ENCODE assay signal across 18 cellular contexts in genomic region chr11:791658-792534, GRCh38. TPM values are rescaled to one million over a fixed set of nuclear protein-coding genes. Genes with fewer than 3 reads are reported as not detected.
DNase-seq lines count a peak whose midpoint lies in the region; ATAC-seq, FAIRE-seq and TF ChIP-seq lines count a peak whose summit lies in the region.
"Had no signal": no experiment of that assay in that cellular context is flagged by ENCODE, and none has a peak within 500 bp of the region (broad histone marks: within the 10 kb centered on the region; RNA-seq: fewer than 3 reads in every experiment).

No MANE protein-coding gene starts in this region.

- peaks cover 3% of the 10 kb centered on the region for H3K9me1 ChIP-seq in K562 (ENCODE audit: control insufficient read depth, insufficient read depth, low read length)

- no peak for ATAC-seq in K562
- ATAC-seq in pancreas: no peak

- H3K9ac ChIP-seq in K562 (ENCODE audit: insufficient read depth in 1 of 2, low read depth in 2 of 2, low read length in 2 of 2): no peak overlapping the region; a peak in 1 of 4 replicates

- TF ChIP-seq EP300 in K562 (IDR thresholded peaks at IDR 0.05; ENCODE audit: low read length) (no peak), esophagus muscularis mucosa (IDR thresholded peaks at IDR 0.05) (no peak)

- no peak overlapping the region for H3K27ac ChIP-seq in breast epithelium
- no peak overlapping the region for H3K27ac ChIP-seq in HEK293 (ENCODE audit: extremely low read depth, low read depth, low read length)
- no peak overlapping the region for H3K27ac ChIP-seq in K562 (ENCODE audit: extremely low read depth, low read depth, low read length)
- no peak overlapping the region for H3K27ac ChIP-seq in pancreas
- H3K27ac ChIP-seq in esophagus muscularis mucosa (replicated peaks in 1 of 4): no peak overlapping the region

- in situ Hi-C loops in K562 (cut with MboI): no loop called here

- no peak for TF ChIP-seq CTCF in MCF 10A (IDR thresholded peaks at IDR 0.05; ENCODE audit: unreplicated experiment)
- TF ChIP-seq CTCF in breast epithelium (IDR thresholded peaks at IDR 0.05): no peak
- no peak for TF ChIP-seq CTCF in HEK293 (tag by site-specific recombination; IDR thresholded peaks at IDR 0.05)
- TF ChIP-seq CTCF in K562 (IDR thresholded peaks at IDR 0.05 in 2 of 3, conservative IDR thresholded peaks at IDR 0.05 in 1 of 3; ENCODE audit: insufficient read depth in 2 of 3, low read depth in 1 of 3, low read length in 3 of 3): no peak
- TF ChIP-seq CTCF in pancreas (IDR thresholded peaks at IDR 0.05): no peak
- no peak for TF ChIP-seq CTCF in esophagus muscularis mucosa (IDR thresholded peaks at IDR 0.05)

- H3K27me3 ChIP-seq in breast epithelium (peaks cover 0 to 11% of the 10 kb centered on the region in 2 donors), K562 (ENCODE audit: control insufficient read depth in 2 of 2, insufficient read depth in 2 of 2, low read length in 2 of 2) (no peaks in the 10 kb centered on the region), pancreas (no peaks in the 10 kb centered on the region), esophagus muscularis mucosa (peaks cover 0 to 42% (median 12%) of the 10 kb centered on the region in 4 donors)

- H3K79me2 ChIP-seq in K562 (ENCODE audit: control insufficient read depth, insufficient read depth, low read length): peaks cover 17% of the 10 kb centered on the region

- FAIRE-seq in K562 (lab: Jason Lieb, UNC) (no peak), pancreas (lab: Jason Lieb, UNC) (no peak)
- FAIRE-seq: D721Med, H1, HTR-8/SVneo had no signal

- CTCF ChIA-PET in MCF 10A (lab: Yijun Ruan, JAX) (interaction anchor here (0.7 kb wide), 1 partner anchor 69 kb away, joined by 3 read pairs; no protein-coding TSS in a partner anchor), HEK293 (lab: Yijun Ruan, JAX) (no interaction called here), K562 (lab: Yijun Ruan, JAX; ENCODE audit: low intra/inter-chr PET ratio) (no interaction called here)

- H3K36me3 ChIP-seq in breast epithelium: no peaks in the 10 kb centered on the region
- H3K36me3 ChIP-seq in HEK293 (ENCODE audit: control insufficient read depth in 2 of 2, insufficient read depth in 1 of 2, low read length in 2 of 2): peaks cover 0 to 33% of the 10 kb centered on the region in 2 experiments; a peak in 1 of 3 replicates
- H3K36me3 ChIP-seq in K562 (ENCODE audit: control insufficient read depth, insufficient read depth, low read length): peaks cover 31% of the 10 kb centered on the region; the same call in 1 of the 3 replicates
- H3K36me3 ChIP-seq in pancreas: peaks cover 0 to 14% (median 4%) of the 10 kb centered on the region in 3 donors
- peaks cover 0 to 28% (median 25%) of the 10 kb centered on the region in 4 donors for H3K36me3 ChIP-seq in esophagus muscularis mucosa

- DNase-seq in MCF 10A (ENCODE audit: unreplicated experiment) (no peak), breast epithelium (ENCODE audit: low spot score in 2 of 2) (no peak), K562 (ENCODE audit: extremely low read depth in 1 of 4, low spot score in 3 of 4) (no peak), pancreas (peak in 4 of 6 donors; percentile 17 to 83 (median 60)), cerebellar cortex (ENCODE audit: low spot score) (no peak), NCI-H1417 treated with DMSO at 0.1 percent for 48 hours (lab: John Stamatoyannopoulos, UW) (no peak), esophagus muscularis mucosa (ENCODE audit: extremely low spot score) (no peak)
- DNase-seq: ACHN; CD4-positive, alpha-beta memory T cell; DMS153; GF-D8; HFFc6 had no signal

- H3K27ac Mint-ChIP-seq in MCF 10A (ENCODE audit: low read depth, unreplicated experiment): no peak overlapping the region
- H3K27ac Mint-ChIP-seq: CD4-positive, alpha-beta memory T cell had no signal

- no peaks in the 10 kb centered on the region for H3K9me3 Mint-ChIP-seq in MCF 10A (ENCODE audit: unreplicated experiment)
- H3K9me3 Mint-ChIP-seq: HFFc6 had no signal

- BruUV-seq in MCF 10A (replicated peaks; lab: Mats Ljungman, UMichigan) (TSS peak; percentile 23), K562 (replicated peaks; lab: Mats Ljungman, UMichigan) (no TSS peak)

- no peaks in the 10 kb centered on the region for H4K20me1 ChIP-seq in K562 (replicated peaks; ENCODE audit: control insufficient read depth, insufficient read depth, low read length)

- TF ChIP-seq POLR2A in breast epithelium (IDR thresholded peaks at IDR 0.05): no peak
- no peak for TF ChIP-seq POLR2A in K562 (conservative IDR thresholded peaks at IDR 0.05)
- no peak for TF ChIP-seq POLR2A in esophagus muscularis mucosa (IDR thresholded peaks at IDR 0.05; ENCODE audit: low read depth)

- H3K9me3 ChIP-seq in breast epithelium: no peaks in the 10 kb centered on the region
- H3K9me3 ChIP-seq in HEK293 (ENCODE audit: control insufficient read depth, insufficient read depth, low read depth, low read length): no peaks in the 10 kb centered on the region
- no peaks in the 10 kb centered on the region for H3K9me3 ChIP-seq in K562 (replicated peaks; ENCODE audit: control insufficient read depth, insufficient read depth, low read depth, low read length)
- H3K9me3 ChIP-seq in pancreas: no peaks in the 10 kb centered on the region
- H3K9me3 ChIP-seq in esophagus muscularis mucosa: no peaks in the 10 kb centered on the region
- H3K9me3 ChIP-seq: HAP-1 had no signal

- no peak overlapping the region for H2AFZ ChIP-seq in K562 (ENCODE audit: low read depth, low read length)

- no peak for TF ChIP-seq RAD21 in K562 (CRISPR knock-in tag; conservative IDR thresholded peaks at IDR 0.05 in 1 of 2, IDR thresholded peaks at IDR 0.05 in 1 of 2)

- intact Hi-C loops in MCF 10A (cut with micrococcal nuclease) (no loop called here), breast epithelium (cut with DNase I; ENCODE audit: low total_unique reads) (loop anchor here (1.0 kb wide), 1 partner anchor 24 kb away; no protein-coding TSS in a partner anchor), K562 (cut with micrococcal nuclease) (loop anchor here (10.0 kb wide), 1 partner anchor 227 kb away; the partner anchor contains the start of genes LMNTD2 and RASSF7), pancreas (cut with DNase I) (no loop called here), esophagus muscularis mucosa (cut with DNase I) (no loop called here)

- no peak overlapping the region for H3K4me3 ChIP-seq in breast epithelium
- no peak overlapping the region for H3K4me3 ChIP-seq in HEK293 (ENCODE audit: low read depth, low read length)
- no peak overlapping the region for H3K4me3 ChIP-seq in K562
- no peak overlapping the region for H3K4me3 ChIP-seq in pancreas
- no peak overlapping the region for H3K4me3 ChIP-seq in esophagus muscularis mucosa
- H3K4me3 ChIP-seq: HAP-1 had no signal

- WGBS in K562 (ENCODE audit: insufficient coverage, low coverage, missing lambda C conversion rate): 92% methylated on average over 33 of the region's 49 CpGs
- WGBS in pancreas, 2 donors: 87 to 92% methylated on average over 46 to 48 of the region's 49 CpGs
- 87% methylated on average over 23 of the region's 49 CpGs for WGBS in esophagus muscularis mucosa

- H3K4me2 ChIP-seq in K562 (ENCODE audit: insufficient read depth, low read length): no peak overlapping the region

- no peak overlapping the region for H3K4me3 Mint-ChIP-seq in MCF 10A (ENCODE audit: unreplicated experiment)

- H3K4me1 Mint-ChIP-seq in MCF 10A (ENCODE audit: insufficient read depth, unreplicated experiment): no peaks in the 10 kb centered on the region

- H3K36me3 Mint-ChIP-seq in MCF 10A (ENCODE audit: insufficient read depth, unreplicated experiment): peaks cover 26% of the 10 kb centered on the region

- no peaks in the 10 kb centered on the region for H3K27me3 Mint-ChIP-seq in MCF 10A (ENCODE audit: insufficient read depth, unreplicated experiment)
- H3K27me3 Mint-ChIP-seq: CD4-positive, alpha-beta memory T cell had no signal

- H3K4me1 ChIP-seq in breast epithelium: peaks cover 9 to 10% of the 10 kb centered on the region in 2 donors
- peaks cover 6% of the 10 kb centered on the region for H3K4me1 ChIP-seq in HEK293 (ENCODE audit: control insufficient read depth, insufficient read depth, low read length)
- H3K4me1 ChIP-seq in K562 (replicated peaks in 1 of 2; ENCODE audit: control insufficient read depth in 2 of 2, insufficient read depth in 2 of 2, low read length in 2 of 2): peaks cover 7 to 89% of the 10 kb centered on the region in 2 experiments
- peaks cover 5 to 11% (median 7%) of the 10 kb centered on the region in 3 donors for H3K4me1 ChIP-seq in pancreas
- H3K4me1 ChIP-seq in esophagus muscularis mucosa: peaks cover 23 to 48% (median 35%) of the 10 kb centered on the region in 4 donors

- POLR2A ChIA-PET in MCF 10A (lab: Yijun Ruan, JAX): interaction anchor here (0.6 to 1.1 kb wide), 2 partner anchors 42 to 45 kb away, joined by 3 read pairs; partner anchors contain the start of gene TALDO1
- POLR2A ChIA-PET in HEK293 (lab: Yijun Ruan, JAX): interaction anchor here (2.2 kb wide), 1 partner anchor 27 kb away, joined by 9 read pairs; the partner anchor contains the start of gene PNPLA2
- POLR2A ChIA-PET in K562 (lab: Yijun Ruan, JAX): interaction anchor here (0.7 to 0.9 kb wide), 2 partner anchors 9 to 21 kb away, joined by 4 to 5 read pairs; no protein-coding TSS in a partner anchor

RNA-seq across cellular contexts. Expression of gene CEND1, which starts 2.0 kb away (rescaled TPM):
- total RNA-seq in MCF 10A (2022): not detected in 2 replicates
- not detected for total RNA-seq in breast epithelium
- not detected in 2 replicates for total RNA-seq in K562 (2011; cell fraction: chromatin; rRNA removed; ENCODE audit: low replicate concordance)
- not detected in 2 replicates for total RNA-seq in K562 (2011; cell fraction: nucleolus; rRNA removed)
- not detected in 2 replicates for total RNA-seq in K562 (2011; cell fraction: nucleoplasm; rRNA removed)
- total RNA-seq in K562 (2014; rRNA removed): 0.18 and 0.73 TPM in 2 replicates
- not detected in 2 replicates for total RNA-seq in K562 (2014; rRNA removed; fragmentation: Illumina TruSeq; extraction: Trizol)
- not detected in 2 replicates for total RNA-seq in K562 (2015; rRNA removed; fragmentation: Illumina TruSeq; extraction: Trizol)
- 0.16 and 0.63 TPM in 2 replicates for total RNA-seq in K562 (2021)
- polyA plus RNA-seq in K562 (2011; rRNA removed): not detected in 2 replicates
- 0.06 TPM in 1 of 2 replicates, not detected in the other for polyA plus RNA-seq in K562 (2011; cell fraction: cytosol; rRNA removed)
- polyA plus RNA-seq in K562 (2011; cell fraction: nucleus; rRNA removed): not detected in 2 replicates
- 0.28 and 0.31 TPM in 2 replicates for polyA plus RNA-seq in K562 (2012)
- polyA plus RNA-seq in K562 (2014; fragmentation: Illumina TruSeq; extraction: Trizol): 0.13 and 0.24 TPM in 2 replicates
- polyA plus RNA-seq in K562 (2014; fragmentation: Nextera tagmentation; extraction: Ambion mirVana): not detected
- 1.2 TPM in 1 of 2 replicates, not detected in the other for polyA plus RNA-seq in K562 (2014; rRNA removed)
- not detected in 2 replicates for polyA minus RNA-seq in K562 (2011; rRNA and poly(A)+ RNA removed)
- polyA minus RNA-seq in K562 (2011; cell fraction: cytosol; rRNA and poly(A)+ RNA removed): not detected in 2 replicates
- not detected in 2 replicates for polyA minus RNA-seq in K562 (2011; cell fraction: nucleus; rRNA and poly(A)+ RNA removed)
- total RNA-seq in pancreas: under 1 TPM in 1 of 6 donors, not detected in 5; 0.12 TPM
- polyA plus RNA-seq in pancreas: under 1 TPM; 0.27 to 0.42 TPM
- 1 to 10 TPM in 3 of 4 donors, under 1 TPM in 1; 0.42 to 3.3 (median 2.6) TPM for total RNA-seq in esophagus muscularis mucosa
- total RNA-seq: A172 had no signal
- polyA plus RNA-seq: CD4-positive, alpha-beta memory T cell had no signal

RNA-seq across cellular contexts. Expression of gene SLC25A22, which starts 6.2 kb away (rescaled TPM):
- total RNA-seq in MCF 10A (2022) (34.0 and 36.5 TPM in 2 replicates), breast epithelium (10 to 100 TPM in 1 of 3 donors, 1 to 10 TPM in 2; 2.7 to 11.5 (median 4.7) TPM), K562 (2014; rRNA removed) (17.0 and 21.5 TPM in 2 replicates), K562 (2014; rRNA removed; fragmentation: Illumina TruSeq; extraction: Trizol) (2.5 and 3.0 TPM in 2 replicates), K562 (2015; rRNA removed; fragmentation: Illumina TruSeq; extraction: Trizol) (11.4 and 11.8 TPM in 2 replicates), K562 (2021) (54.7 and 55.4 TPM in 2 replicates), pancreas (10 to 100 TPM; 32.2 to 84.0 (median 41.8) TPM), esophagus muscularis mucosa (10 to 100 TPM in 1 of 4 donors, 1 to 10 TPM in 3; 5.0 to 11.0 (median 9.5) TPM)
- 18.6 and 84.0 TPM in 2 replicates for total RNA-seq in K562 (2011; cell fraction: chromatin; rRNA removed; ENCODE audit: low replicate concordance)
- total RNA-seq in K562 (2011; cell fraction: nucleolus; rRNA removed): 75.0 and 76.5 TPM in 2 replicates
- 35.6 and 39.5 TPM in 2 replicates for total RNA-seq in K562 (2011; cell fraction: nucleoplasm; rRNA removed)
- polyA plus RNA-seq in K562 (2011; rRNA removed) (9.3 and 32.2 TPM in 2 replicates), K562 (2014; fragmentation: Illumina TruSeq; extraction: Trizol) (15.0 and 37.3 TPM in 2 replicates), K562 (2014; fragmentation: Nextera tagmentation; extraction: Ambion mirVana) (under 1 TPM; 0.41 to 0.44 TPM), K562 (2014; rRNA removed) (30.0 and 32.8 TPM in 2 replicates), pancreas (10 to 100 TPM; 40.4 to 45.5 TPM)
- 10.7 and 26.2 TPM in 2 replicates for polyA plus RNA-seq in K562 (2011; cell fraction: cytosol; rRNA removed)
- 46.7 and 86.6 TPM in 2 replicates for polyA plus RNA-seq in K562 (2011; cell fraction: nucleus; rRNA removed)
- polyA plus RNA-seq in K562 (2012): 25.7 and 28.8 TPM in 2 replicates
- 6.1 and 7.3 TPM in 2 replicates for polyA minus RNA-seq in K562 (2011; rRNA and poly(A)+ RNA removed)
- polyA minus RNA-seq in K562 (2011; cell fraction: cytosol; rRNA and poly(A)+ RNA removed): 19.8 and 31.9 TPM in 2 replicates
- polyA minus RNA-seq in K562 (2011; cell fraction: nucleus; rRNA and poly(A)+ RNA removed): 14.7 and 16.0 TPM in 2 replicates

RNA-seq across cellular contexts. Expression of gene PIDD1, which starts 13.1 kb away (rescaled TPM):
- 15.8 and 22.1 TPM in 2 replicates for total RNA-seq in MCF 10A (2022)
- 10 to 100 TPM; 10.2 to 17.3 (median 16.7) TPM for total RNA-seq in breast epithelium
- total RNA-seq in K562 (2011; cell fraction: chromatin; rRNA removed; ENCODE audit: low replicate concordance): 31.9 and 139 TPM in 2 replicates
- total RNA-seq in K562 (2011; cell fraction: nucleolus; rRNA removed): 157 and 166 TPM in 2 replicates
- total RNA-seq in K562 (2011; cell fraction: nucleoplasm; rRNA removed): 58.5 and 69.8 TPM in 2 replicates
- total RNA-seq in K562 (2014; rRNA removed): 13.2 and 18.7 TPM in 2 replicates
- total RNA-seq in K562 (2014; rRNA removed; fragmentation: Illumina TruSeq; extraction: Trizol): 0.95 and 1.0 TPM in 2 replicates
- 7.3 and 7.6 TPM in 2 replicates for total RNA-seq in K562 (2015; rRNA removed; fragmentation: Illumina TruSeq; extraction: Trizol)
- total RNA-seq in K562 (2021): 31.3 and 32.1 TPM in 2 replicates
- 8.5 and 20.7 TPM in 2 replicates for polyA plus RNA-seq in K562 (2011; rRNA removed)
- polyA plus RNA-seq in K562 (2011; cell fraction: cytosol; rRNA removed): 13.4 and 29.0 TPM in 2 replicates
- polyA plus RNA-seq in K562 (2011; cell fraction: nucleus; rRNA removed): 284 and 380 TPM in 2 replicates
- polyA plus RNA-seq in K562 (2012): 20.6 and 37.0 TPM in 2 replicates
- 3.0 and 11.1 TPM in 2 replicates for polyA plus RNA-seq in K562 (2014; fragmentation: Illumina TruSeq; extraction: Trizol)
- under 1 TPM; 0.32 to 0.36 TPM for polyA plus RNA-seq in K562 (2014; fragmentation: Nextera tagmentation; extraction: Ambion mirVana)
- polyA plus RNA-seq in K562 (2014; rRNA removed): 47.5 and 52.7 TPM in 2 replicates
- 2.6 and 3.2 TPM in 2 replicates for polyA minus RNA-seq in K562 (2011; rRNA and poly(A)+ RNA removed)
- 11.4 and 11.9 TPM in 2 replicates for polyA minus RNA-seq in K562 (2011; cell fraction: cytosol; rRNA and poly(A)+ RNA removed)
- polyA minus RNA-seq in K562 (2011; cell fraction: nucleus; rRNA and poly(A)+ RNA removed): 53.5 and 55.9 TPM in 2 replicates
- 10 to 100 TPM in 1 of 6 donors, 1 to 10 TPM in 5; 6.3 to 12.9 (median 8.7) TPM for total RNA-seq in pancreas
- 10 to 100 TPM; 53.1 to 70.9 TPM for polyA plus RNA-seq in pancreas
- total RNA-seq in esophagus muscularis mucosa: 10 to 100 TPM in 2 of 4 donors, 1 to 10 TPM in 2; 5.3 to 18.7 (median 9.6) TPM

RNA-seq across cellular contexts. Expression of gene GATD1, which starts 14.6 kb away (rescaled TPM):
- total RNA-seq in MCF 10A (2022) (54.6 and 67.7 TPM in 2 replicates), breast epithelium (10 to 100 TPM in 2 of 3 donors, 1 to 10 TPM in 1; 9.9 to 17.4 (median 16.4) TPM), K562 (2014; rRNA removed) (50.8 and 50.9 TPM in 2 replicates), K562 (2014; rRNA removed; fragmentation: Illumina TruSeq; extraction: Trizol) (13.5 and 17.1 TPM in 2 replicates), K562 (2015; rRNA removed; fragmentation: Illumina TruSeq; extraction: Trizol) (45.4 and 49.5 TPM in 2 replicates), K562 (2021) (105 and 118 TPM in 2 replicates), pancreas (10 to 100 TPM; 13.6 to 28.9 (median 18.1) TPM), esophagus muscularis mucosa (10 to 100 TPM; 24.0 to 37.7 (median 28.9) TPM)
- total RNA-seq in K562 (2011; cell fraction: chromatin; rRNA removed; ENCODE audit: low replicate concordance): 140 and 450 TPM in 2 replicates
- 336 and 342 TPM in 2 replicates for total RNA-seq in K562 (2011; cell fraction: nucleolus; rRNA removed)
- total RNA-seq in K562 (2011; cell fraction: nucleoplasm; rRNA removed): 156 and 178 TPM in 2 replicates
- polyA plus RNA-seq in K562 (2011; rRNA removed) (35.8 and 58.6 TPM in 2 replicates), K562 (2014; fragmentation: Illumina TruSeq; extraction: Trizol) (36.9 and 78.5 TPM in 2 replicates), K562 (2014; fragmentation: Nextera tagmentation; extraction: Ambion mirVana) (1 to 10 TPM; 2.8 to 3.3 TPM), K562 (2014; rRNA removed) (144 TPM in 2 replicates), pancreas (10 to 100 TPM; 27.9 to 43.2 TPM)
- 47.9 and 104 TPM in 2 replicates for polyA plus RNA-seq in K562 (2011; cell fraction: cytosol; rRNA removed)
- 263 and 504 TPM in 2 replicates for polyA plus RNA-seq in K562 (2011; cell fraction: nucleus; rRNA removed)
- polyA plus RNA-seq in K562 (2012): 53.2 and 84.6 TPM in 2 replicates
- polyA minus RNA-seq in K562 (2011; rRNA and poly(A)+ RNA removed): 6.8 and 13.8 TPM in 2 replicates
- polyA minus RNA-seq in K562 (2011; cell fraction: cytosol; rRNA and poly(A)+ RNA removed): 29.3 and 39.0 TPM in 2 replicates
- 57.2 and 63.4 TPM in 2 replicates for polyA minus RNA-seq in K562 (2011; cell fraction: nucleus; rRNA and poly(A)+ RNA removed)

RNA-seq across cellular contexts. Expression of gene RPLP2, which starts 17.9 kb away (rescaled TPM):
- 1,886 and 2,142 TPM in 2 replicates for total RNA-seq in MCF 10A (2022)
- 1,000 to 10,000 TPM in 2 of 3 donors, 100 to 1,000 TPM in 1; 583 to 1,665 (median 1,093) TPM for total RNA-seq in breast epithelium
- 170 and 292 TPM in 2 replicates for total RNA-seq in K562 (2011; cell fraction: chromatin; rRNA removed; ENCODE audit: low replicate concordance)
- total RNA-seq in K562 (2011; cell fraction: nucleolus; rRNA removed): 396 and 422 TPM in 2 replicates
- total RNA-seq in K562 (2011; cell fraction: nucleoplasm; rRNA removed): 508 and 986 TPM in 2 replicates
- 1,805 and 1,933 TPM in 2 replicates for total RNA-seq in K562 (2014; rRNA removed)
- total RNA-seq in K562 (2014; rRNA removed; fragmentation: Illumina TruSeq; extraction: Trizol): 1,134 and 1,237 TPM in 2 replicates
- 1,326 and 1,329 TPM in 2 replicates for total RNA-seq in K562 (2015; rRNA removed; fragmentation: Illumina TruSeq; extraction: Trizol)
- total RNA-seq in K562 (2021): 3,807 and 3,932 TPM in 2 replicates
- polyA plus RNA-seq in K562 (2011; rRNA removed): 687 and 817 TPM in 2 replicates
- 1,159 and 2,082 TPM in 2 replicates for polyA plus RNA-seq in K562 (2011; cell fraction: cytosol; rRNA removed)
- polyA plus RNA-seq in K562 (2011; cell fraction: nucleus; rRNA removed): 711 and 782 TPM in 2 replicates
- polyA plus RNA-seq in K562 (2012): 2,625 and 2,975 TPM in 2 replicates
- polyA plus RNA-seq in K562 (2014; fragmentation: Illumina TruSeq; extraction: Trizol): 528 and 867 TPM in 2 replicates
- polyA plus RNA-seq in K562 (2014; fragmentation: Nextera tagmentation; extraction: Ambion mirVana): 1,000 to 10,000 TPM; 1,853 to 1,893 TPM
- 1,548 and 1,633 TPM in 2 replicates for polyA plus RNA-seq in K562 (2014; rRNA removed)
- polyA minus RNA-seq in K562 (2011; rRNA and poly(A)+ RNA removed): 836 and 845 TPM in 2 replicates
- polyA minus RNA-seq in K562 (2011; cell fraction: cytosol; rRNA and poly(A)+ RNA removed): 1,403 and 1,771 TPM in 2 replicates
- 148 and 275 TPM in 2 replicates for polyA minus RNA-seq in K562 (2011; cell fraction: nucleus; rRNA and poly(A)+ RNA removed)
- total RNA-seq in pancreas: 1,000 to 10,000 TPM in 5 of 6 donors, 100 to 1,000 TPM in 1; 944 to 1,591 (median 1,137) TPM
- polyA plus RNA-seq in pancreas: 1,000 to 10,000 TPM in 1 of 2 donors, 100 to 1,000 TPM in 1; 761 to 1,687 TPM
- 100 to 1,000 TPM; 318 to 813 (median 686) TPM for total RNA-seq in esophagus muscularis mucosa

Comparison
In these comparisons a context has a peak if more than half of its experiments do, and no peak if none do; other contexts are left out.
1. intact Hi-C loops: an anchor here in breast epithelium (1.0 kb wide) and K562 (10.0 kb wide); none called in MCF 10A, pancreas and esophagus muscularis mucosa.
2. DNase-seq: peak in pancreas (4 of 6); none in MCF 10A (single experiment), breast epithelium (0 of 2), K562 (0 of 4), cerebellar cortex (single experiment), NCI-H1417 treated with DMSO at 0.1 percent for 48 hours (single experiment) and esophagus muscularis mucosa (single experiment).